20 cellular contexts compared by ENCODE assay signal in the genomic region with DNA sequence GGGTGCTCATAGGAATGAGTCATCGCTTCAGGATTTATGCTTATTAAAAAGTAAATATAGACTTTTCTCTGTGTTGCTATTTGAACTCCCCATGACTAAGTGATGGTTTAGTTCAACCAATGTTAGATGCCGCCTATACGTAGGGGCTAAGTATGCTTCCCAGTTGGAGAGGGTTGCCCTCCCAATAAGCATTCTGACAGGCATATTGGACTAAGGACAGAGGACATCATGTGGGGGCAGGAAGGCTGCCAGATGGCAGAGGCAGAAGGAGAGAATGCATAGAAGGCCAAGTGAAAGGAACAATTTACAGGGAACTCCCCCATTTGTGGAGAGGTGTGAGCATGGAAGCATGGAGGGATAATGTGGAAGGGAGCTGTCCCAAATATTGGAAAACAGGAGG.
"Had no signal": no experiment of that assay in that cellular context is flagged by ENCODE, and none has a peak within 500 bp of the region (broad histone marks: within the 10 kb centered on the region; RNA-seq: fewer than 3 reads in every experiment).

No MANE protein-coding gene starts in this region.

- H3K27me3 ChIP-seq: vagina had no signal

- H3K4me1 ChIP-seq: breast epithelium, vagina had no signal

- H3K27ac Mint-ChIP-seq: activated CD8-positive, alpha-beta T cell treated with anti-CD3 and anti-CD28 coated beads for 36 hours; activated naive CD8-positive, alpha-beta T cell treated with anti-CD3 and anti-CD28 coated beads for 36 hours; activated T-cell treated with anti-CD3 and anti-CD28 coated beads, Interleukin-2, amount 50 U/mL, for 24 hours; activated T-helper 17 cell treated with anti-CD3 and anti-CD28 coated beads, Interleukin-2, amount 50 U/mL, for 72 hours; naive thymus-derived CD8-positive, alpha-beta T cell; stimulated activated naive B cell treated with anti-CD40 and anti-IgM and Interleukin-4, amounts not matched to agents 10 μg/mL and 1 μg/mL and 100 μg/mL, for 72 hours had no signal

- H3K27ac ChIP-seq: breast epithelium, vagina had no signal

- H3K4me3 ChIP-seq: breast epithelium, smooth muscle cell, vagina had no signal

- H3K9me3 Mint-ChIP-seq: activated CD8-positive, alpha-beta T cell treated with anti-CD3 and anti-CD28 coated beads for 36 hours; activated naive CD8-positive, alpha-beta T cell treated with anti-CD3 and anti-CD28 coated beads for 36 hours; activated T-cell treated with anti-CD3 and anti-CD28 coated beads, Interleukin-2, amount 50 U/mL, for 24 hours; activated T-helper 17 cell treated with anti-CD3 and anti-CD28 coated beads, Interleukin-2, amount 50 U/mL, for 72 hours; naive thymus-derived CD8-positive, alpha-beta T cell; stimulated activated naive B cell treated with anti-CD40 and anti-IgM and Interleukin-4, amounts not matched to agents 10 μg/mL and 1 μg/mL and 100 μg/mL, for 72 hours had no signal

- H3K4me1 Mint-ChIP-seq: activated naive CD8-positive, alpha-beta T cell treated with anti-CD3 and anti-CD28 coated beads for 36 hours; activated T-helper 17 cell treated with anti-CD3 and anti-CD28 coated beads, Interleukin-2, amount 50 U/mL, for 72 hours; naive thymus-derived CD8-positive, alpha-beta T cell had no signal

- H3K4me2 ChIP-seq: smooth muscle cell had no signal

- H3K9me3 ChIP-seq: breast epithelium, vagina had no signal

- DNase-seq: activated CD4-positive, alpha-beta T cell treated with anti-CD3 and anti-CD28 coated beads for 48 hours; activated CD8-positive, alpha-beta T cell treated with anti-CD3 and anti-CD28 coated beads for 36 hours; activated naive CD8-positive, alpha-beta T cell treated with anti-CD3 and anti-CD28 coated beads for 36 hours; activated T-cell treated with anti-CD3 and anti-CD28 coated beads, Interleukin-2, amount 50 U/mL, for 24 hours; amniotic stem cell; cerebellar nuclear complex; effector CD4-positive, alpha-beta T cell; naive thymus-derived CD8-positive, alpha-beta T cell; stimulated activated CD4-positive, alpha-beta T cell treated with anti-CD3 and anti-CD28 coated beads, Interleukin-15, amount 100 ng/mL, for 24 hours; stimulated activated CD4-positive, alpha-beta T cell treated with anti-CD3 and anti-CD28 coated beads, Interleukin-2, amount 100 ng/mL, for 48 hours; stimulated activated CD8-positive, alpha-beta memory T cell treated with anti-CD3 and anti-CD28 coated beads, Interleukin-4, amount 100 ng/mL, for 48 hours; stimulated activated naive B cell treated with anti-CD40 and anti-IgM and Interleukin-4, amounts not matched to agents 10 μg/mL and 1 μg/mL and 100 μg/mL, for 72 hours; trophoblast cell had no signal

- FAIRE-seq: endometrium, keratinocyte had no signal

- H3K4me3 Mint-ChIP-seq: activated CD8-positive, alpha-beta T cell treated with anti-CD3 and anti-CD28 coated beads for 36 hours; activated naive CD8-positive, alpha-beta T cell treated with anti-CD3 and anti-CD28 coated beads for 36 hours; activated T-cell treated with anti-CD3 and anti-CD28 coated beads, Interleukin-2, amount 50 U/mL, for 24 hours; activated T-helper 17 cell treated with anti-CD3 and anti-CD28 coated beads, Interleukin-2, amount 50 U/mL, for 72 hours; naive thymus-derived CD8-positive, alpha-beta T cell; stimulated activated naive B cell treated with anti-CD40 and anti-IgM and Interleukin-4, amounts not matched to agents 10 μg/mL and 1 μg/mL and 100 μg/mL, for 72 hours had no signal

- ATAC-seq: activated CD8-positive, alpha-beta T cell treated with anti-CD3 and anti-CD28 coated beads for 36 hours; activated T-helper 17 cell treated with anti-CD3 and anti-CD28 coated beads, Interleukin-2, amount 50 U/mL, for 72 hours; naive thymus-derived CD8-positive, alpha-beta T cell; sciatic nerve; stimulated activated naive B cell treated with anti-CD40 and anti-IgM and Interleukin-4, amounts not matched to agents 10 μg/mL and 1 μg/mL and 100 μg/mL, for 72 hours had no signal

- H3K36me3 Mint-ChIP-seq: activated naive CD8-positive, alpha-beta T cell treated with anti-CD3 and anti-CD28 coated beads for 36 hours; naive thymus-derived CD8-positive, alpha-beta T cell; stimulated activated naive B cell treated with anti-CD40 and anti-IgM and Interleukin-4, amounts not matched to agents 10 μg/mL and 1 μg/mL and 100 μg/mL, for 72 hours had no signal

- H3K36me3 ChIP-seq: breast epithelium, vagina had no signal
